19 cellular contexts compared by ENCODE assay signal in the genomic region with DNA sequence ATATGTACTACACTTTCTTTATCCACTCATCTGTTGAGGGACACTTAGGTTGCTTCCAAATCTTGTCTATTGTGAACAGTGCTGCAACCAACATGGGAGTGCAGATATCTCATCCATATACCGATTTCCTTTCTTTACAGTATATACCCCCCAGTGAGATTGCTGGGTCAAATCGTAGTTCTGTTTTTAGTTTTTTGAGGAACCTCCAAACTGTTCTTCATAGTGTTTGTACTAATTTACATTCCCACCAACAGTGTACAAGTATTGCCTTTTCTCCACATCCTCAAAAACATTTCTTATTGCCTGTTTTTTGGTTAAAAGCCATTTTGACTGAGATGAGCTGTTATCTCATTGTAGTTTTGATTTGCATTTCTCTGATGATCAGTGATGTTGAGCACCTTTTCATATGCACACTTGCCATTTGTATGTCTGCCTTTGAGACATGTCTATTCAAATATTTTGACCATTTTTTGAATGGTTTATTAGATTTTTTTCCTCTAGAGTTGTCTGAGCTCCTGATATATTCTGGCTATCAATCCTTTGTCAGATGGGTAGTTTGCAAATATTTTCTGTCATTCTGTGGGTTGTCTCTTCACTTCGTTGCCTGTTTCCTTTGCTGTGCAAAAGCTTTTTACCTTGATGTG. TPM values are rescaled to one million over a fixed set of nuclear protein-coding genes. Genes with fewer than 3 reads are reported as not detected.
DNase-seq lines count a peak whose midpoint lies in the region; ATAC-seq and TF ChIP-seq lines count a peak whose summit lies in the region.
"Had no signal": no experiment of that assay in that cellular context is flagged by ENCODE, and none has a peak within 500 bp of the region (broad histone marks: within the 10 kb centered on the region; RNA-seq: fewer than 3 reads in every experiment).

No MANE protein-coding gene starts in this region.

- no peaks in the 10 kb centered on the region for H3K36me3 ChIP-seq in effector memory CD4-positive, alpha-beta T cell (ENCODE audit: control insufficient read depth, insufficient read depth, low read length)
- H3K36me3 ChIP-seq: ovary, vagina had no signal

- H3K27ac Mint-ChIP-seq in effector memory CD8-positive, alpha-beta T cell: peak overlapping the region; percentile 84 to 92
- no peak overlapping the region for H3K27ac Mint-ChIP-seq in activated CD4-positive, alpha-beta T cell treated with anti-CD3 and anti-CD28 coated beads, Interleukin-2, amount 10 ng/mL, durations not matched to agents 24 days and 14 days
- H3K27ac Mint-ChIP-seq: HFFc6, mesothelial cell of epicardium had no signal

- DNase-seq in GM12865 (ENCODE audit: low read depth) (no peak), NCI-H1694 (lab: John Stamatoyannopoulos, UW) (no peak)
- no peak for DNase-seq in effector memory CD8-positive, alpha-beta T cell
- DNase-seq in stimulated activated naive CD8-positive, alpha-beta T cell treated with anti-CD3 and anti-CD28 coated beads, Interleukin-15, Interleukin-2, amounts not matched to agents 100 U/mL and 50 U/mL, for 24 hours: no peak
- no peak for DNase-seq in activated CD4-positive, alpha-beta T cell treated with anti-CD3 and anti-CD28 coated beads, Interleukin-2, amount 10 ng/mL, durations not matched to agents 24 days and 14 days
- no peak for DNase-seq in effector memory CD4-positive, alpha-beta T cell
- DNase-seq: activated gamma-delta T cell treated with Interleukin-2 at 50 U/mL for 16 hours, aorta, cortex of kidney, heart right ventricle, HFFc6, ovary had no signal

- no peak for TF ChIP-seq CTCF in GM12865 (IDR thresholded peaks at IDR 0.05; ENCODE audit: insufficient read depth, low read depth, low read length, missing control alignments)

- H3K27ac ChIP-seq in effector memory CD4-positive, alpha-beta T cell (ENCODE audit: insufficient read depth, low read length, poor library complexity, severe bottlenecking): no peak overlapping the region
- H3K27ac ChIP-seq: ovary, vagina had no signal

- H3K4me1 Mint-ChIP-seq in effector memory CD8-positive, alpha-beta T cell (ENCODE audit: low read depth in 2 of 2): peaks cover 66 to 78% of the 10 kb centered on the region in 2 donors
- peaks cover 15% of the 10 kb centered on the region for H3K4me1 Mint-ChIP-seq in activated CD4-positive, alpha-beta T cell treated with anti-CD3 and anti-CD28 coated beads, Interleukin-2, amount 10 ng/mL, durations not matched to agents 24 days and 14 days
- H3K4me1 Mint-ChIP-seq: mesothelial cell of epicardium had no signal

- peak overlapping the region; percentile 42 to 79 for H3K4me3 Mint-ChIP-seq in effector memory CD8-positive, alpha-beta T cell
- H3K4me3 Mint-ChIP-seq in activated CD4-positive, alpha-beta T cell treated with anti-CD3 and anti-CD28 coated beads, Interleukin-2, amount 10 ng/mL, durations not matched to agents 24 days and 14 days: no peak overlapping the region
- H3K4me3 Mint-ChIP-seq: HFFc6, mesothelial cell of epicardium had no signal

- peak overlapping the region; percentile 11 for H3K4me3 ChIP-seq in GM12865 (ENCODE audit: low read depth, low read length)
- no peak overlapping the region for H3K4me3 ChIP-seq in effector memory CD4-positive, alpha-beta T cell (ENCODE audit: insufficient read depth, low read depth, low read length, poor library complexity, severe bottlenecking)
- H3K4me3 ChIP-seq: heart right ventricle, ovary, skin epidermis, vagina had no signal

- ATAC-seq in GM19395 (IDR thresholded peaks at IDR 0.05; ENCODE audit: unreplicated experiment) (peak; percentile 48), HG03460 (IDR thresholded peaks at IDR 0.05; ENCODE audit: unreplicated experiment) (peak; percentile 32)
- no peak for ATAC-seq in effector memory CD8-positive, alpha-beta T cell (replicated peaks)
- no peak for ATAC-seq in stimulated activated naive CD8-positive, alpha-beta T cell treated with anti-CD3 and anti-CD28 coated beads, Interleukin-15, Interleukin-2, amounts not matched to agents 100 U/mL and 50 U/mL, for 24 hours
- ATAC-seq: heart right ventricle, SK-N-SH treated with all-trans-retinoic acid at 6 μM for 48 hours had no signal

- H3K36me3 Mint-ChIP-seq in effector memory CD8-positive, alpha-beta T cell (ENCODE audit: insufficient read depth): peaks cover 50% of the 10 kb centered on the region
- H3K36me3 Mint-ChIP-seq in activated CD4-positive, alpha-beta T cell treated with anti-CD3 and anti-CD28 coated beads, Interleukin-2, amount 10 ng/mL, durations not matched to agents 24 days and 14 days (ENCODE audit: low read depth): peaks cover 2% of the 10 kb centered on the region
- H3K36me3 Mint-ChIP-seq: mesothelial cell of epicardium had no signal

- no peaks in the 10 kb centered on the region for H3K27me3 ChIP-seq in effector memory CD4-positive, alpha-beta T cell (replicated peaks; ENCODE audit: control insufficient read depth, insufficient read depth, low read length, poor library complexity, severe bottlenecking)
- H3K27me3 ChIP-seq: heart right ventricle, ovary, vagina had no signal

- intact Hi-C loops in activated CD4-positive, alpha-beta T cell treated with anti-CD3 and anti-CD28 coated beads, Interleukin-2, amount 10 ng/mL, durations not matched to agents 24 days and 14 days (cut with micrococcal nuclease): loop anchor here (5.0 kb wide), 1 partner anchor 175 kb away; no protein-coding TSS in a partner anchor

- H3K9me3 ChIP-seq in effector memory CD4-positive, alpha-beta T cell (ENCODE audit: control insufficient read depth, low read length): no peaks in the 10 kb centered on the region
- H3K9me3 ChIP-seq: heart right ventricle, ovary, vagina had no signal

- H3K9me3 Mint-ChIP-seq in effector memory CD8-positive, alpha-beta T cell: no peaks in the 10 kb centered on the region
- no peaks in the 10 kb centered on the region for H3K9me3 Mint-ChIP-seq in activated CD4-positive, alpha-beta T cell treated with anti-CD3 and anti-CD28 coated beads, Interleukin-2, amount 10 ng/mL, durations not matched to agents 24 days and 14 days
- H3K9me3 Mint-ChIP-seq: HFFc6; mesothelial cell of epicardium; stimulated activated naive CD8-positive, alpha-beta T cell treated with anti-CD3 and anti-CD28 coated beads, Interleukin-15, Interleukin-2, amounts not matched to agents 100 ng/mL and 50 ng/mL, for 24 hours had no signal

- H3K27me3 Mint-ChIP-seq in effector memory CD8-positive, alpha-beta T cell: no peaks in the 10 kb centered on the region
- H3K27me3 Mint-ChIP-seq in activated CD4-positive, alpha-beta T cell treated with anti-CD3 and anti-CD28 coated beads, Interleukin-2, amount 10 ng/mL, durations not matched to agents 24 days and 14 days: peaks cover 38% of the 10 kb centered on the region

- peaks cover 3% of the 10 kb centered on the region for H3K4me1 ChIP-seq in effector memory CD4-positive, alpha-beta T cell (ENCODE audit: control insufficient read depth, insufficient read depth, low read length, poor library complexity, severe bottlenecking)
- H3K4me1 ChIP-seq: vagina had no signal

RNA-seq across cellular contexts. Expression of a gene that starts 12.2 kb away (rescaled TPM):
- total RNA-seq in activated CD4-positive, alpha-beta T cell treated with anti-CD3 and anti-CD28 coated beads, Interleukin-2, amount 10 ng/mL, durations not matched to agents 24 days and 14 days: 0.26 and 0.62 TPM in 2 replicates
- total RNA-seq: HFFc6, mesothelial cell of epicardium had no signal

RNA-seq across cellular contexts. Expression of a gene that starts 57.5 kb away (rescaled TPM):
- not detected in 2 replicates for total RNA-seq in activated CD4-positive, alpha-beta T cell treated with anti-CD3 and anti-CD28 coated beads, Interleukin-2, amount 10 ng/mL, durations not matched to agents 24 days and 14 days

Comparison
In these comparisons a context has a peak if more than half of its experiments do, and no peak if none do; other contexts are left out.
1. ATAC-seq: peak in GM19395 (single experiment) and HG03460 (single experiment); none in effector memory CD8-positive, alpha-beta T cell (single experiment) and stimulated activated naive CD8-positive, alpha-beta T cell treated with anti-CD3 and anti-CD28 coated beads, Interleukin-15, Interleukin-2, amounts not matched to agents 100 U/mL and 50 U/mL, for 24 hours (single experiment).